Comparison of ENCODE assay signal across 15 cellular contexts in genomic region chr1:78038491-78038939, GRCh38. TPM values are rescaled to one million over a fixed set of nuclear protein-coding genes. Genes with fewer than 3 reads are reported as not detected.
DNase-seq lines count a peak whose midpoint lies in the region; ATAC-seq and TF ChIP-seq lines count a peak whose summit lies in the region.
"Had no signal": no experiment of that assay in that cellular context is flagged by ENCODE, and none has a peak within 500 bp of the region (broad histone marks: within the 10 kb centered on the region; RNA-seq: fewer than 3 reads in every experiment).

No MANE protein-coding gene starts in this region.

- dilution Hi-C loops in mammary epithelial cell (cut with HindIII; ENCODE audit: low sequenced_read_pairs) = no loop called here

- peak; percentile 69 for DNase-seq in ELR (ENCODE audit: low read depth)
- peak; percentile 13 for DNase-seq in NCI-H1092 treated with DMSO at 0.1 percent for 48 hours (lab: John Stamatoyannopoulos, UW)
- DNase-seq in mammary epithelial cell = no peak
- DNase-seq in lung microvascular endothelial cell (ENCODE audit: low read depth in 2 of 2) = peak; percentile 72 to 85
- DNase-seq in NCI-H146 treated with DMSO at 0.1 percent for 48 hours (lab: John Stamatoyannopoulos, UW; ENCODE audit: unreplicated experiment) = no peak
- no peak for DNase-seq in mucosa of descending colon
- DNase-seq in T1000 (lab: John Stamatoyannopoulos, UW) = no peak
- no peak for DNase-seq in effector CD8-positive, alpha-beta T cell (lab: John Stamatoyannopoulos, UW)
- DNase-seq: activated naive CD8-positive, alpha-beta T cell treated with anti-CD3 and anti-CD28 coated beads, Interleukin-2, amount 10 ng/mL, durations not matched to agents 7 days and 5 days; activated T-cell treated with anti-CD3 and anti-CD28 coated beads, Interleukin-2, amount 50 U/mL, for 48 hours; CD8-positive, alpha-beta T cell; left cardiac atrium; NCI-H1930; SIG-M5 had no signal

- H3K9ac ChIP-seq in mammary epithelial cell (ENCODE audit: insufficient read depth, low read length) = no peak overlapping the region

- intact Hi-C loops in mammary epithelial cell (cut with micrococcal nuclease) = no loop called here
- intact Hi-C loops in mucosa of descending colon (cut with DNase I, micrococcal nuclease) = no loop called here

- no peaks in the 10 kb centered on the region for H3K27me3 ChIP-seq in mammary epithelial cell (ENCODE audit: insufficient read depth, low read length)
- H3K27me3 ChIP-seq: hepatocyte had no signal

- H3K9me3 ChIP-seq in mammary epithelial cell (replicated peaks; ENCODE audit: insufficient read depth, low read length) = no peaks in the 10 kb centered on the region
- H3K9me3 ChIP-seq in mucosa of descending colon = no peaks in the 10 kb centered on the region

- H3K79me2 ChIP-seq in mammary epithelial cell (ENCODE audit: insufficient read depth, low read length) = no peaks in the 10 kb centered on the region
- H3K79me2 ChIP-seq: hepatocyte had no signal

- ATAC-seq in mucosa of descending colon = no peak
- ATAC-seq: CD8-positive, alpha-beta T cell; left cardiac atrium had no signal

- no peaks in the 10 kb centered on the region for H4K20me1 ChIP-seq in mammary epithelial cell (ENCODE audit: insufficient read depth, low read length)

- BruUV-seq in mammary epithelial cell (replicated peaks; lab: Mats Ljungman, UMichigan) = TSS peak; percentile 99

- H3K4me3 ChIP-seq in mammary epithelial cell (replicated peaks in 1 of 3; ENCODE audit: insufficient read depth in 1 of 3, low read depth in 2 of 3, low read length in 3 of 3) (no peak overlapping the region), mucosa of descending colon (no peak overlapping the region)
- H3K4me3 ChIP-seq: hepatocyte had no signal

- peaks cover 7% of the 10 kb centered on the region for H3K4me1 ChIP-seq in mammary epithelial cell (ENCODE audit: insufficient read depth, low read length)
- H3K4me1 ChIP-seq in mucosa of descending colon (ENCODE audit: low read depth) = no peaks in the 10 kb centered on the region

- CTCF ChIA-PET in mammary epithelial cell (lab: Charles Lee; ENCODE audit: low non-redundant PET) = interaction anchor here (0.7 kb wide), 1 partner anchor 76 kb away, joined by 4 read pairs; no protein-coding TSS in a partner anchor

- no peaks in the 10 kb centered on the region for H3K36me3 ChIP-seq in mammary epithelial cell (ENCODE audit: insufficient read depth, low read length)
- H3K36me3 ChIP-seq in mucosa of descending colon (ENCODE audit: low read depth) = no peaks in the 10 kb centered on the region

- no peak overlapping the region for H3K27ac ChIP-seq in mammary epithelial cell (ENCODE audit: insufficient read depth, low read depth, low read length)
- H3K27ac ChIP-seq: hepatocyte had no signal

- no peak overlapping the region for H2AFZ ChIP-seq in mammary epithelial cell (ENCODE audit: low read depth, low read length)
- H2AFZ ChIP-seq: hepatocyte had no signal

- in situ Hi-C loops in mammary epithelial cell (cut with MboI; ENCODE audit: low sequenced_read_pairs in 2 of 2) = no loop called here

- no peak for TF ChIP-seq CTCF in mammary epithelial cell (conservative IDR thresholded peaks at IDR 0.05 in 1 of 2, IDR thresholded peaks at IDR 0.05 in 1 of 2; ENCODE audit: extremely low read depth in 1 of 2, insufficient read depth in 1 of 2, low read depth in 1 of 2, low read length in 2 of 2)
- no peak for TF ChIP-seq CTCF in mucosa of descending colon (IDR thresholded peaks at IDR 0.05)

- H3K4me2 ChIP-seq in mammary epithelial cell (ENCODE audit: insufficient read depth, low read depth, low read length) = no peak overlapping the region
- H3K4me2 ChIP-seq: hepatocyte had no signal

RNA-seq across cellular contexts. Expression of gene GIPC2, which starts 7.3 kb away (rescaled TPM):
- total RNA-seq in mammary epithelial cell (under 1 TPM in 1 of 2 donors, not detected in 1; under 0.01 TPM), lung microvascular endothelial cell (25.3 and 32.3 TPM in 2 replicates), mucosa of descending colon (10 to 100 TPM; 12.8 to 34.7 (median 27.9) TPM)
- not detected for polyA plus RNA-seq in mammary epithelial cell
- not detected for polyA minus RNA-seq in mammary epithelial cell

RNA-seq across cellular contexts. Expression of gene DNAJB4, which starts 33.8 kb away (rescaled TPM):
- total RNA-seq in mammary epithelial cell (10 to 100 TPM; 15.6 to 25.3 TPM), lung microvascular endothelial cell (156 and 267 TPM in 2 replicates), mucosa of descending colon (10 to 100 TPM; 15.8 to 42.2 (median 19.4) TPM)
- polyA plus RNA-seq in mammary epithelial cell = 6.2 TPM
- 7.1 TPM for polyA minus RNA-seq in mammary epithelial cell

RNA-seq across cellular contexts. Expression of gene FUBP1, which starts 59.6 kb away (rescaled TPM):
- total RNA-seq in mammary epithelial cell (100 to 1,000 TPM in 1 of 2 donors, 10 to 100 TPM in 1; 85.9 to 113 TPM), lung microvascular endothelial cell (74.8 and 85.6 TPM in 2 replicates), mucosa of descending colon (100 to 1,000 TPM in 1 of 3 donors, 10 to 100 TPM in 2; 86.5 to 105 (median 97.8) TPM)
- polyA plus RNA-seq in mammary epithelial cell = 85.4 TPM
- 82.6 TPM for polyA minus RNA-seq in mammary epithelial cell

Comparison
In these comparisons a context has a peak if more than half of its experiments do, and no peak if none do; other contexts are left out.
1. DNase-seq: peak in ELR (single experiment), NCI-H1092 treated with DMSO at 0.1 percent for 48 hours (single experiment) and lung microvascular endothelial cell (2 of 2); none in mammary epithelial cell (single experiment), NCI-H146 treated with DMSO at 0.1 percent for 48 hours (single experiment), mucosa of descending colon (0 of 3), T1000 (single experiment) and effector CD8-positive, alpha-beta T cell (single experiment).
2. RNA of gene GIPC2, which starts 7.3 kb away (total RNA-seq): 25.3 to 32.3 TPM in lung microvascular endothelial cell and 12.8 to 34.7 TPM in mucosa of descending colon; under 0.01 TPM in mammary epithelial cell; every median in the first group is over 10 times any median in the second.